ENCODE assay signal across 15 cellular contexts in the genomic region with DNA sequence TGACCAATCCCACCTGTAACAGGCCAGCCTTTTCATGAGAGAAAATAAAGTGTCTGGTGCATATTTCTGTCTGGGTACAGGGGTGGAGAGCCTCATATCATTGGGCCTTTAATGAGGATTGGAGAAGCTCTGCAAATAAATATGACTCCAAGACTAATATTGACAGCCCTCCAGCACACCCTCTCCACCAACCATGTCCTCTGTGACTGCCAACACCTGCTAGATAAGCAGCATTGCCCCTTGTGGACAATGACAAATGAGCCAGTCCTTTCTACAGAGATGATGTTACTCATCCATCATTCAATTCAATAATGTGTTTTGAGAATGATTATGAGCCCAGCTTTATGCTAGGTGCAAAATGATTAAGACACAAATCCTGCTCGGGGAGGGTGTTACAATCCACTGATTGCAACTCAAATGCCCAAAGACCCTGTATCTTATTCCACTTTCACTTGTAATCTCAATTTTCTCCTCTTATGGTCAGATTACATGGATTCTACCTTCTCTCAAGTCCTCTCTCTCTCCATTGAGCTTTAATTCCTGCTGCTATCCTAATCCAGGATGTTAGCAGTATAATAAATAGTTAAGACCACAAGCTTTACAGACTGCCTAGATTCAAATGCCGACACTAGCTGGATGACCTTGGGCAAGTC.
DNase-seq lines count a peak whose midpoint lies in the region; ATAC-seq and TF ChIP-seq lines count a peak whose summit lies in the region.
"Had no signal": no experiment of that assay in that cellular context is flagged by ENCODE, and none has a peak within 500 bp of the region (broad histone marks: within the 10 kb centered on the region; RNA-seq: fewer than 3 reads in every experiment).

No MANE protein-coding gene starts in this region.

- peaks cover 21% of the 10 kb centered on the region for H3K4me1 ChIP-seq in HEK293 (ENCODE audit: control insufficient read depth, insufficient read depth, low read length)

- ATAC-seq in GM18517 (IDR thresholded peaks at IDR 0.05; ENCODE audit: unreplicated experiment) = no peak
- ATAC-seq: activated naive CD8-positive, alpha-beta T cell treated with anti-CD3 and anti-CD28 coated beads, Interleukin-2, amount 50 U/mL, for 24 hours; natural killer cell had no signal

- peak; percentile 1 for DNase-seq in DMS153 treated with DMSO at 0.1 percent for 48 hours (lab: John Stamatoyannopoulos, UW; ENCODE audit: unreplicated experiment)
- peak; percentile 83 for DNase-seq in NCI-H69 (lab: John Stamatoyannopoulos, UW)
- DNase-seq in left kidney (ENCODE audit: low read depth, low spot score) = peak; percentile 12
- DNase-seq in stimulated activated CD4-positive, alpha-beta T cell treated with anti-CD3 and anti-CD28 coated beads, Interleukin-2, amount 100 ng/mL, for 48 hours = no peak
- DNase-seq in activated effector memory CD4-positive, alpha-beta T cell treated with anti-CD3 and anti-CD28 coated beads, Interleukin-2, amount 50 U/mL, for 16 hours = no peak
- no peak for DNase-seq in amniotic stem cell (lab: John Stamatoyannopoulos, UW)
- DNase-seq: activated CD8-positive, alpha-beta memory T cell treated with anti-CD3 and anti-CD28 coated beads, Interleukin-2, amount 50 U/mL, for 4 hours; activated naive CD8-positive, alpha-beta T cell treated with anti-CD3 and anti-CD28 coated beads, Interleukin-2, amount 50 U/mL, for 24 hours; CD8-positive, alpha-beta memory T cell; immature natural killer cell; natural killer cell; NCI-H2171 had no signal

- CTCF ChIA-PET in HEK293 (lab: Yijun Ruan, JAX) = interaction anchor here (0.6 to 3.2 kb wide), 7 partner anchors 24 to 1432 kb away, joined by 3 to 14 read pairs (median 3); partner anchors contain the start of gene KDM3B

- no peaks in the 10 kb centered on the region for H3K9me3 ChIP-seq in HEK293 (ENCODE audit: control insufficient read depth, insufficient read depth, low read depth, low read length)
- H3K9me3 ChIP-seq: thoracic aorta had no signal

- peak; percentile 25; the same call in 1 of the 2 replicates for TF ChIP-seq CTCF in HEK293 (tag by site-specific recombination; IDR thresholded peaks at IDR 0.05)

- no peak overlapping the region for H3K4me3 ChIP-seq in HEK293 (ENCODE audit: low read depth, low read length)
- H3K4me3 ChIP-seq: thoracic aorta had no signal

- peak overlapping the region; percentile 25; the same call in 1 of the 2 replicates for H3K27ac ChIP-seq in HEK293 (ENCODE audit: extremely low read depth, low read depth, low read length)
- H3K27ac ChIP-seq: thoracic aorta had no signal

- POLR2A ChIA-PET in HEK293 (lab: Yijun Ruan, JAX) = interaction anchor here (0.5 to 2.1 kb wide), 2 partner anchors 33 to 98 kb away, joined by 3 to 5 read pairs; partner anchors contain the start of gene KIF20A

- no peaks in the 10 kb centered on the region for H3K36me3 ChIP-seq in HEK293 (ENCODE audit: control insufficient read depth in 2 of 2, insufficient read depth in 1 of 2, low read length in 2 of 2)
- H3K36me3 ChIP-seq: thoracic aorta had no signal

TF ChIP-seq in HEK293, 187 proteins besides CTCF, POLR2A, EP300 and RAD21:
- no peak for TF ChIP-seq KLF10 (tag by site-specific recombination; IDR thresholded peaks at IDR 0.05)
- peak; percentile 73 for TF ChIP-seq GLIS1 (tag by site-specific recombination; IDR thresholded peaks at IDR 0.05)
- TF ChIP-seq, protein P1, sequence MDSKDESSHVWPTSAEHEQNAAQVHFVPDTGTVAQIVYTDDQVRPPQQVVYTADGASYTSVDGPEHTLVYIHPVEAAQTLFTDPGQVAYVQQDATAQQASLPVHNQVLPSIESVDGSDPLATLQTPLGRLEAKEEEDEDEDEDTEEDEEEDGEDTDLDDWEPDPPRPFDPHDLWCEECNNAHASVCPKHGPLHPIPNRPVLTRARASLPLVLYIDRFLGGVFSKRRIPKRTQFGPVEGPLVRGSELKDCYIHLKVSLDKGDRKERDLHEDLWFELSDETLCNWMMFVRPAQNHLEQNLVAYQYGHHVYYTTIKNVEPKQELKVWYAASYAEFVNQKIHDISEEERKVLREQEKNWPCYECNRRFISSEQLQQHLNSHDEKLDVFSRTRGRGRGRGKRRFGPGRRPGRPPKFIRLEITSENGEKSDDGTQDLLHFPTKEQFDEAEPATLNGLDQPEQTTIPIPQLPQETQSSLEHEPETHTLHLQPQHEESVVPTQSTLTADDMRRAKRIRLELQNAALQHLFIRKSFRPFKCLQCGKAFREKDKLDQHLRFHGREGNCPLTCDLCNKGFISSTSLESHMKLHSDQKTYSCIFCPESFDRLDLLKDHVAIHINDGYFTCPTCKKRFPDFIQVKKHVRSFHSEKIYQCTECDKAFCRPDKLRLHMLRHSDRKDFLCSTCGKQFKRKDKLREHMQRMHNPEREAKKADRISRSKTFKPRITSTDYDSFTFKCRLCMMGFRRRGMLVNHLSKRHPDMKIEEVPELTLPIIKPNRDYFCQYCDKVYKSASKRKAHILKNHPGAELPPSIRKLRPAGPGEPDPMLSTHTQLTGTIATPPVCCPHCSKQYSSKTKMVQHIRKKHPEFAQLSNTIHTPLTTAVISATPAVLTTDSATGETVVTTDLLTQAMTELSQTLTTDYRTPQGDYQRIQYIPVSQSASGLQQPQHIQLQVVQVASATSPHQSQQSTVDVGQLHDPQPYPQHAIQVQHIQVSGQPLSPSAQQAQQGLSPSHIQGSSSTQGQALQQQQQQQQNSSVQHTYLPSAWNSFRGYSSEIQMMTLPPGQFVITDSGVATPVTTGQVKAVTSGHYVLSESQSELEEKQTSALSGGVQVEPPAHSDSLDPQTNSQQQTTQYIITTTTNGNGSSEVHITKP (tag by site-specific recombination; IDR thresholded peaks at IDR 0.05) = peak; percentile 69
- 0 out of 2 replicates have a peak, but pooled peaks have one; percentile 3 for TF ChIP-seq SCRT2 (tag by site-specific recombination; IDR thresholded peaks at IDR 0.05)
- peak; percentile 62 for TF ChIP-seq PRDM1 (tag by site-specific recombination; IDR thresholded peaks at IDR 0.05)
- TF ChIP-seq ZFP69B (tag by site-specific recombination; IDR thresholded peaks at IDR 0.05) = no peak
- peak; percentile 9; the same call in 1 of the 2 replicates for TF ChIP-seq FEZF1 (tag by site-specific recombination; IDR thresholded peaks at IDR 0.05)
- TF ChIP-seq ZNF10 (tag by site-specific recombination; IDR thresholded peaks at IDR 0.05) = peak; percentile 67; the same call in 1 of the 2 replicates

Comparison
In these comparisons a context has a peak if more than half of its experiments do, and no peak if none do; other contexts are left out.
1. DNase-seq: peak in DMS153 treated with DMSO at 0.1 percent for 48 hours (single experiment), NCI-H69 (single experiment) and left kidney (single experiment); none in stimulated activated CD4-positive, alpha-beta T cell treated with anti-CD3 and anti-CD28 coated beads, Interleukin-2, amount 100 ng/mL, for 48 hours (0 of 2), activated effector memory CD4-positive, alpha-beta T cell treated with anti-CD3 and anti-CD28 coated beads, Interleukin-2, amount 50 U/mL, for 16 hours (single experiment) and amniotic stem cell (single experiment).